15 cellular contexts compared by ENCODE assay signal in genomic region chr6:7669742-7670141, GRCh38.
"Had no signal": no experiment of that assay in that cellular context is flagged by ENCODE, and none has a peak within 500 bp of the region (broad histone marks: within the 10 kb centered on the region; RNA-seq: fewer than 3 reads in every experiment).

No MANE protein-coding gene starts in this region.

- DNase-seq: activated B cell treated with CpG ODN at 0.5 μM for 24 hours; activated CD4-positive, alpha-beta T cell treated with anti-CD3 and anti-CD28 coated beads, Interleukin-2, amount 10 ng/mL, durations not matched to agents 24 days and 14 days; activated CD8-positive, alpha-beta memory T cell treated with anti-CD3 and anti-CD28 coated beads for 24 hours; activated naive CD4-positive, alpha-beta T cell treated with anti-CD3 and anti-CD28 coated beads for 36 hours; cortex of kidney; effector memory CD4-positive, alpha-beta T cell; lower lobe of right lung; midbrain; stimulated activated CD4-positive, alpha-beta T cell treated with anti-CD3 and anti-CD28 coated beads, Interleukin-4, amount 100 ng/mL, for 1 hour; stimulated activated CD8-positive, alpha-beta memory T cell treated with anti-CD3 and anti-CD28 coated beads, Interleukin-4, amount 100 ng/mL, for 48 hours; T1000 had no signal

- H3K9ac ChIP-seq: parathyroid adenoma had no signal

- H3K36me3 ChIP-seq: lower lobe of right lung had no signal

- H3K79me2 ChIP-seq: parathyroid adenoma had no signal

- H2AFZ ChIP-seq: parathyroid adenoma had no signal

- H3K27ac ChIP-seq: lower lobe of right lung, parathyroid adenoma had no signal

- H3K4me1 ChIP-seq: parathyroid adenoma had no signal

- H3K9me3 ChIP-seq: lower lobe of right lung had no signal

- FAIRE-seq: astrocyte had no signal

- H3K4me3 ChIP-seq: lower lobe of right lung had no signal

- ATAC-seq: activated T-helper 17 cell treated with anti-CD3 and anti-CD28 coated beads, Interleukin-2, amount 50 U/mL, for 72 hours; esophagus mucosa; lower lobe of right lung had no signal
